Comparison of ENCODE assay signal across 26 cellular contexts in the genomic region with DNA sequence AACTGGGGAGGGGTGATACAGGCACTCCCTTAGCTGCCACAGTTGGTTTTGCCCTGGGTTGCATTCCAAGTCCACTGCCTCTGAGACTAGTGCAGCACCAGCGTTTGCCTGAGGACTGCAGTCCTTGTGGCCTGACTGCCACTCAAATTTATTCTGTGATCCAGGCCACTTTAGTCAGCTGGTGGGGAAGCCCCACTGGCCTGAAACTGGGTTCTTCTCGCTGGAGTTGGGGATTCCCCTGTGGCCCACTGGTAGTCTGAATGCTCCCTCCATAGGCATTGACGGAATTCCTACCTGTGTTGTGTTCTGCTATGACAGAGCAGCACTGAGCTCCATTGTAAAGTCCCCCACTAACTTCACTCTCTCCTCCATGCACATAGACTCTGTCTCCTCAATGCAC.
A peak's percentile ranks its signal among the peaks of the same experiment; 100 is the strongest.
DNase-seq lines count a peak whose midpoint lies in the region; ATAC-seq and TF ChIP-seq lines count a peak whose summit lies in the region.
"Had no signal": no experiment of that assay in that cellular context is flagged by ENCODE, and none has a peak within 500 bp of the region (broad histone marks: within the 10 kb centered on the region; RNA-seq: fewer than 3 reads in every experiment).

No MANE protein-coding gene starts in this region.

- H3K4me1 ChIP-seq in BE2C (no peaks in the 10 kb centered on the region), right cardiac atrium (ENCODE audit: control insufficient read depth, insufficient read depth, low read length) (no peaks in the 10 kb centered on the region)
- H3K4me1 ChIP-seq: psoas muscle, sigmoid colon, transverse colon had no signal

- intact Hi-C loops in right cardiac atrium (cut with DNase I): no loop called here

- in situ Hi-C loops in GM13977 (cut with MboI; ENCODE audit: low pct_unique_long_range_greater_than_20kb, low sequenced_read_pairs, unreplicated experiment): no loop called here

- ATAC-seq in GM19463 (IDR thresholded peaks at IDR 0.05; ENCODE audit: unreplicated experiment): peak; percentile 86
- peak; percentile 59 for ATAC-seq in HG02938 (IDR thresholded peaks at IDR 0.05; ENCODE audit: unreplicated experiment)
- peak; percentile 26 for ATAC-seq in effector memory CD8-positive, alpha-beta T cell (replicated peaks)
- no peak for ATAC-seq in GM21367 (IDR thresholded peaks at IDR 0.05; ENCODE audit: unreplicated experiment)
- no peak for ATAC-seq in right cardiac atrium
- no peak for ATAC-seq in HG02981 (IDR thresholded peaks at IDR 0.05; ENCODE audit: unreplicated experiment)
- ATAC-seq: psoas muscle had no signal

- no peak for TF ChIP-seq CTCF in GM13977 (IDR thresholded peaks at IDR 0.05; ENCODE audit: extremely low read depth, insufficient read depth, missing control alignments)
- TF ChIP-seq CTCF in BE2C (IDR thresholded peaks at IDR 0.05; ENCODE audit: low read depth, low read length): no peak

- no peak overlapping the region for H3K4me3 Mint-ChIP-seq in effector memory CD8-positive, alpha-beta T cell
- H3K4me3 Mint-ChIP-seq: activated CD4-positive, alpha-beta memory T cell treated with anti-CD3 and anti-CD28 coated beads, Interleukin-2, amount 10 ng/mL, durations not matched to agents 7 days and 5 days; IgD-negative memory B cell; immature natural killer cell; memory B cell; nephron had no signal

- peaks cover 0 to 5% of the 10 kb centered on the region in 2 donors for H3K4me1 Mint-ChIP-seq in effector memory CD8-positive, alpha-beta T cell (ENCODE audit: low read depth in 2 of 2)
- H3K4me1 Mint-ChIP-seq: activated CD4-positive, alpha-beta memory T cell treated with anti-CD3 and anti-CD28 coated beads, Interleukin-2, amount 10 ng/mL, durations not matched to agents 7 days and 5 days; IgD-negative memory B cell; immature natural killer cell; memory B cell; nephron had no signal

- H3K36me3 ChIP-seq in BE2C: no peaks in the 10 kb centered on the region
- H3K36me3 ChIP-seq: sigmoid colon, transverse colon had no signal

- H3K27ac Mint-ChIP-seq in effector memory CD8-positive, alpha-beta T cell: no peak overlapping the region
- H3K27ac Mint-ChIP-seq: activated CD4-positive, alpha-beta memory T cell treated with anti-CD3 and anti-CD28 coated beads, Interleukin-2, amount 10 ng/mL, durations not matched to agents 7 days and 5 days; activated naive CD4-positive, alpha-beta T cell treated with anti-CD3 and anti-CD28 coated beads, Interleukin-2, amount 50 U/mL, for 72 hours; CD4-positive, alpha-beta memory T cell; IgD-negative memory B cell; immature natural killer cell; memory B cell; nephron had no signal

- H3K27ac ChIP-seq in right cardiac atrium (ENCODE audit: low read length): no peak overlapping the region
- H3K27ac ChIP-seq: epithelial cell of prostate, psoas muscle, sigmoid colon, transverse colon had no signal

- H3K4me3 ChIP-seq in BE2C (ENCODE audit: low read depth, low read length) (no peak overlapping the region), right cardiac atrium (ENCODE audit: low read length) (no peak overlapping the region)
- H3K4me3 ChIP-seq: psoas muscle, sigmoid colon, transverse colon had no signal

- no peaks in the 10 kb centered on the region for H3K36me3 Mint-ChIP-seq in effector memory CD8-positive, alpha-beta T cell (ENCODE audit: insufficient read depth)
- H3K36me3 Mint-ChIP-seq: IgD-negative memory B cell had no signal

- WGBS in right cardiac atrium: 85% methylated on average over 3 of the region's 3 CpGs

- H3K27me3 ChIP-seq in BE2C: no peaks in the 10 kb centered on the region
- H3K27me3 ChIP-seq in right cardiac atrium (ENCODE audit: control insufficient read depth, insufficient read depth): no peaks in the 10 kb centered on the region
- H3K27me3 ChIP-seq: sigmoid colon, transverse colon had no signal

- H3K9me3 Mint-ChIP-seq in effector memory CD8-positive, alpha-beta T cell: peaks cover 0 to 10% of the 10 kb centered on the region in 2 donors

- DNase-seq in GM13977 (ENCODE audit: low spot score) (peak; percentile 16), BE2C (no peak), right cardiac atrium (no peak)
- no peak for DNase-seq in effector memory CD8-positive, alpha-beta T cell
- DNase-seq: activated CD4-positive, alpha-beta memory T cell treated with anti-CD3 and anti-CD28 coated beads, Interleukin-2, amount 10 ng/mL, durations not matched to agents 7 days and 5 days; amygdala; CD4-positive, alpha-beta memory T cell; effector CD4-positive, alpha-beta T cell; immature natural killer cell; NCI-H2107; NCI-H345; NCI-H69; psoas muscle; SHP77; sigmoid colon; stimulated activated CD4-positive, alpha-beta T cell treated with anti-CD3 and anti-CD28 coated beads, Interleukin-4, amount 100 ng/mL, for 1 hour; transverse colon had no signal

- H3K27me3 Mint-ChIP-seq in effector memory CD8-positive, alpha-beta T cell: no peaks in the 10 kb centered on the region
- H3K27me3 Mint-ChIP-seq: activated CD4-positive, alpha-beta memory T cell treated with anti-CD3 and anti-CD28 coated beads, Interleukin-2, amount 10 ng/mL, durations not matched to agents 7 days and 5 days; CD4-positive, alpha-beta memory T cell had no signal

- H3K9me3 ChIP-seq in BE2C: no peaks in the 10 kb centered on the region
- H3K9me3 ChIP-seq in right cardiac atrium (ENCODE audit: control insufficient read depth, low read length): no peaks in the 10 kb centered on the region

Comparison
In these comparisons a context has a peak if more than half of its experiments do, and no peak if none do; other contexts are left out.
1. ATAC-seq: peak in GM19463 (single experiment), HG02938 (single experiment) and effector memory CD8-positive, alpha-beta T cell (single experiment); none in GM21367 (single experiment), right cardiac atrium (0 of 2) and HG02981 (single experiment).